Comparison of ENCODE assay signal across 12 cellular contexts in the genomic region with DNA sequence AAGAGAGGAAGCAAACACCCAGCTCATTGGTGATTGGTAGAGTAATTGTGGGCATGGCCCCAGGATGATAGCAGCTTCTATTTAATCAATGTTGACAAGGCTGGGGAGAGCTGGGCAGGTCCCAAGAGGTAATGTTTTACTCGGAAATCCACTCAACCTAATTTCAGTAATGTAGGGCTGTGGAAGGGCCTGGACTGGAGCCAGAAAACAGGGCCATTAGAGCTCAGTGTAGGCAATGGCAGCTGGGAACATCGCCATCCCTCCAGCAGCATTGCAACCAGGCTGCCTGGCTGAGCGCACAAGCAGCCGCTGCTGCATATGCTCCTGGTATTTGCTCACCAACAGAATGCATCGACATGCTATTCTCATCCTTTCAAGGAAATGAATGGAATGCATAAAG.
DNase-seq lines count a peak whose midpoint lies in the region; ATAC-seq, FAIRE-seq and TF ChIP-seq lines count a peak whose summit lies in the region.
"Had no signal": no experiment of that assay in that cellular context is flagged by ENCODE, and none has a peak within 500 bp of the region (broad histone marks: within the 10 kb centered on the region; RNA-seq: fewer than 3 reads in every experiment).

No MANE protein-coding gene starts in this region.

- H3K27ac ChIP-seq in right lobe of liver: no peak overlapping the region
- H3K27ac ChIP-seq in HepG2 (ENCODE audit: extremely low read length, insufficient read depth, low read length): no peak overlapping the region
- no peak overlapping the region for H3K27ac ChIP-seq in upper lobe of right lung
- H3K27ac ChIP-seq: neural progenitor cell, testis had no signal

- DNase-seq in right lobe of liver (peak; percentile 73 to 84 (median 77)), HepG2 (ENCODE audit: low spot score) (no peak), NCI-H524 treated with DMSO at 0.1 percent for 48 hours (lab: John Stamatoyannopoulos, UW) (peak; percentile 38), fibroblast of the aortic adventitia (ENCODE audit: low read depth) (peak; percentile 43), upper lobe of right lung (peak; percentile 70), GM19238 (ENCODE audit: insufficient read length, low spot score) (no peak), EL (no peak)
- DNase-seq: immature natural killer cell; stimulated activated CD4-positive, alpha-beta T cell treated with anti-CD3 and anti-CD28 coated beads, Interleukin-4, amount 100 ng/mL, for 24 hours; testis had no signal

- H4K20me1 ChIP-seq in HepG2 (ENCODE audit: insufficient read depth, low read length): no peaks in the 10 kb centered on the region

- no peak overlapping the region for H3K9ac ChIP-seq in HepG2 (ENCODE audit: insufficient read depth, low read depth, low read length)
- H3K9ac ChIP-seq: neural progenitor cell had no signal

- no peaks in the 10 kb centered on the region for H3K79me2 ChIP-seq in HepG2 (ENCODE audit: insufficient read depth, low read length)

- H3K4me3 ChIP-seq in right lobe of liver (no peak overlapping the region), HepG2 (replicated peaks in 1 of 3; ENCODE audit: insufficient read depth in 1 of 3, low read depth in 2 of 3, low read length in 3 of 3) (no peak overlapping the region), fibroblast of the aortic adventitia (ENCODE audit: low read depth, low read length) (no peak overlapping the region), upper lobe of right lung (no peak overlapping the region)
- H3K4me3 ChIP-seq: neural progenitor cell, testis had no signal

- H3K9me3 ChIP-seq in right lobe of liver (no peaks in the 10 kb centered on the region), HepG2 (ENCODE audit: low read length) (no peaks in the 10 kb centered on the region), upper lobe of right lung (no peaks in the 10 kb centered on the region)
- H3K9me3 ChIP-seq: testis had no signal

- 27% methylated on average over 2 of the region's 5 CpGs for WGBS in right lobe of liver (ENCODE audit: insufficient coverage, low coverage, low lambda C conversion rate, missing lambda C conversion rate)
- 100% methylated on average over 2 of the region's 5 CpGs for WGBS in HepG2 (ENCODE audit: low lambda C conversion rate)

- in situ Hi-C loops in HepG2 (cut with HindIII; ENCODE audit: extremely low pct_ligation_motif_present, low pct_unique_long_range_greater_than_20kb): no loop called here

- no peak for FAIRE-seq in HepG2 (lab: Jason Lieb, UNC)

- TF ChIP-seq EP300 in HepG2 (IDR thresholded peaks at IDR 0.05; ENCODE audit: low read depth in 2 of 2, low read length in 2 of 2) (no peak), HepG2 (CRISPR knock-in tag; IDR thresholded peaks at IDR 0.05; ENCODE audit: borderline replicate concordance) (no peak)

- H2AFZ ChIP-seq in HepG2 (ENCODE audit: low read length): no peak overlapping the region
- H2AFZ ChIP-seq: neural progenitor cell had no signal

- CTCF ChIA-PET in HepG2 (lab: Yijun Ruan, JAX; ENCODE audit: low intra/inter-chr PET ratio, low total read pairs): no interaction called here

- TF ChIP-seq POLR2A in right lobe of liver (IDR thresholded peaks at IDR 0.05) (no peak), HepG2 (IDR thresholded peaks at IDR 0.05; ENCODE audit: insufficient read depth in 1 of 2, low read depth in 2 of 2, low read length in 2 of 2) (no peak)

- no peaks in the 10 kb centered on the region for H3K27me3 ChIP-seq in right lobe of liver
- H3K27me3 ChIP-seq in HepG2 (ENCODE audit: control insufficient read depth in 1 of 2, insufficient read depth in 2 of 2, low read length in 2 of 2): no peaks in the 10 kb centered on the region; a peak in 1 of 5 replicates
- no peaks in the 10 kb centered on the region for H3K27me3 ChIP-seq in upper lobe of right lung
- H3K27me3 ChIP-seq: neural progenitor cell, testis had no signal

- H3K36me3 ChIP-seq in right lobe of liver (no peaks in the 10 kb centered on the region), HepG2 (replicated peaks in 1 of 2; ENCODE audit: control insufficient read depth in 1 of 2, insufficient read depth in 2 of 2, low read length in 2 of 2) (no peaks in the 10 kb centered on the region), upper lobe of right lung (no peaks in the 10 kb centered on the region)
- H3K36me3 ChIP-seq: neural progenitor cell had no signal

- H3K4me1 ChIP-seq in right lobe of liver: peaks cover 0 to 8% (median 0%) of the 10 kb centered on the region in 4 donors
- 0 out of 2 replicates have a peak, but pooled peaks cover 3% of the 10 kb centered on the region for H3K4me1 ChIP-seq in HepG2 (ENCODE audit: insufficient read depth, low read length)
- no peaks in the 10 kb centered on the region for H3K4me1 ChIP-seq in upper lobe of right lung
- H3K4me1 ChIP-seq: neural progenitor cell, testis had no signal

- TF ChIP-seq RAD21 in HepG2 (CRISPR knock-in tag; IDR thresholded peaks at IDR 0.05): no peak

- POLR2A ChIA-PET in HepG2 (lab: Yijun Ruan, JAX): no interaction called here

- no peak overlapping the region for H3K4me2 ChIP-seq in HepG2 (ENCODE audit: low read depth, low read length)
- H3K4me2 ChIP-seq: neural progenitor cell had no signal

- BruUV-seq in HepG2 (replicated peaks; lab: Mats Ljungman, UMichigan): no TSS peak

- ATAC-seq in right lobe of liver: peak; percentile 64 to 93 (median 84)
- ATAC-seq in HepG2: no peak
- peak; percentile 84 for ATAC-seq in upper lobe of right lung
- no peak for ATAC-seq in GM18870 (IDR thresholded peaks at IDR 0.05; ENCODE audit: unreplicated experiment)

- TF ChIP-seq CTCF in right lobe of liver (IDR thresholded peaks at IDR 0.05) (no peak), HepG2 (CRISPR knock-in tag; IDR thresholded peaks at IDR 0.05) (no peak), fibroblast of the aortic adventitia (IDR thresholded peaks at IDR 0.05; ENCODE audit: insufficient read depth, low read length) (no peak), upper lobe of right lung (IDR thresholded peaks at IDR 0.05) (no peak)

- intact Hi-C loops in right lobe of liver (cut with DNase I): no loop called here
- intact Hi-C loops in HepG2 (cut with micrococcal nuclease; ENCODE audit: unreplicated experiment): no loop called here
- intact Hi-C loops in upper lobe of right lung (cut with DNase I): no loop called here

TF ChIP-seq in HepG2, 621 proteins besides CTCF, POLR2A, EP300 and RAD21 (continues in another document):
- TF ChIP-seq NFKB2 (CRISPR knock-in tag; IDR thresholded peaks at IDR 0.05; ENCODE audit: borderline replicate concordance): no peak
- TF ChIP-seq, protein P1, sequence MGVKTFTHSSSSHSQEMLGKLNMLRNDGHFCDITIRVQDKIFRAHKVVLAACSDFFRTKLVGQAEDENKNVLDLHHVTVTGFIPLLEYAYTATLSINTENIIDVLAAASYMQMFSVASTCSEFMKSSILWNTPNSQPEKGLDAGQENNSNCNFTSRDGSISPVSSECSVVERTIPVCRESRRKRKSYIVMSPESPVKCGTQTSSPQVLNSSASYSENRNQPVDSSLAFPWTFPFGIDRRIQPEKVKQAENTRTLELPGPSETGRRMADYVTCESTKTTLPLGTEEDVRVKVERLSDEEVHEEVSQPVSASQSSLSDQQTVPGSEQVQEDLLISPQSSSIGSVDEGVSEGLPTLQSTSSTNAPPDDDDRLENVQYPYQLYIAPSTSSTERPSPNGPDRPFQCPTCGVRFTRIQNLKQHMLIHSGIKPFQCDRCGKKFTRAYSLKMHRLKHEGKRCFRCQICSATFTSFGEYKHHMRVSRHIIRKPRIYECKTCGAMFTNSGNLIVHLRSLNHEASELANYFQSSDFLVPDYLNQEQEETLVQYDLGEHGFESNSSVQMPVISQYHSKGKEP (CRISPR knock-in tag; IDR thresholded peaks at IDR 0.05): no peak
- TF ChIP-seq, protein P2, sequence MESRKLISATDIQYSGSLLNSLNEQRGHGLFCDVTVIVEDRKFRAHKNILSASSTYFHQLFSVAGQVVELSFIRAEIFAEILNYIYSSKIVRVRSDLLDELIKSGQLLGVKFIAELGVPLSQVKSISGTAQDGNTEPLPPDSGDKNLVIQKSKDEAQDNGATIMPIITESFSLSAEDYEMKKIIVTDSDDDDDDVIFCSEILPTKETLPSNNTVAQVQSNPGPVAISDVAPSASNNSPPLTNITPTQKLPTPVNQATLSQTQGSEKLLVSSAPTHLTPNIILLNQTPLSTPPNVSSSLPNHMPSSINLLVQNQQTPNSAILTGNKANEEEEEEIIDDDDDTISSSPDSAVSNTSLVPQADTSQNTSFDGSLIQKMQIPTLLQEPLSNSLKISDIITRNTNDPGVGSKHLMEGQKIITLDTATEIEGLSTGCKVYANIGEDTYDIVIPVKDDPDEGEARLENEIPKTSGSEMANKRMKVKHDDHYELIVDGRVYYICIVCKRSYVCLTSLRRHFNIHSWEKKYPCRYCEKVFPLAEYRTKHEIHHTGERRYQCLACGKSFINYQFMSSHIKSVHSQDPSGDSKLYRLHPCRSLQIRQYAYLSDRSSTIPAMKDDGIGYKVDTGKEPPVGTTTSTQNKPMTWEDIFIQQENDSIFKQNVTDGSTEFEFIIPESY (CRISPR knock-in tag; IDR thresholded peaks at IDR 0.05): no peak
- no peak for TF ChIP-seq RCOR2 (CRISPR knock-in tag; IDR thresholded peaks at IDR 0.05)
- no peak for TF ChIP-seq RELA (CRISPR knock-in tag; IDR thresholded peaks at IDR 0.05)
- TF ChIP-seq, protein P3, sequence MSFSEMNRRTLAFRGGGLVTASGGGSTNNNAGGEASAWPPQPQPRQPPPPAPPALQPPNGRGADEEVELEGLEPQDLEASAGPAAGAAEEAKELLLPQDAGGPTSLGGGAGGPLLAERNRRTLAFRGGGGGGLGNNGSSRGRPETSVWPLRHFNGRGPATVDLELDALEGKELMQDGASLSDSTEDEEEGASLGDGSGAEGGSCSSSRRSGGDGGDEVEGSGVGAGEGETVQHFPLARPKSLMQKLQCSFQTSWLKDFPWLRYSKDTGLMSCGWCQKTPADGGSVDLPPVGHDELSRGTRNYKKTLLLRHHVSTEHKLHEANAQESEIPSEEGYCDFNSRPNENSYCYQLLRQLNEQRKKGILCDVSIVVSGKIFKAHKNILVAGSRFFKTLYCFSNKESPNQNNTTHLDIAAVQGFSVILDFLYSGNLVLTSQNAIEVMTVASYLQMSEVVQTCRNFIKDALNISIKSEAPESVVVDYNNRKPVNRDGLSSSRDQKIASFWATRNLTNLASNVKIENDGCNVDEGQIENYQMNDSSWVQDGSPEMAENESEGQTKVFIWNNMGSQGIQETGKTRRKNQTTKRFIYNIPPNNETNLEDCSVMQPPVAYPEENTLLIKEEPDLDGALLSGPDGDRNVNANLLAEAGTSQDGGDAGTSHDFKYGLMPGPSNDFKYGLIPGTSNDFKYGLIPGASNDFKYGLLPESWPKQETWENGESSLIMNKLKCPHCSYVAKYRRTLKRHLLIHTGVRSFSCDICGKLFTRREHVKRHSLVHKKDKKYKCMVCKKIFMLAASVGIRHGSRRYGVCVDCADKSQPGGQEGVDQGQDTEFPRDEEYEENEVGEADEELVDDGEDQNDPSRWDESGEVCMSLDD (CRISPR knock-in tag; IDR thresholded peaks at IDR 0.05; ENCODE audit: borderline replicate concordance): no peak
- TF ChIP-seq ZNF598 (CRISPR knock-in tag; IDR thresholded peaks at IDR 0.05; ENCODE audit: borderline replicate concordance): no peak
- no peak for TF ChIP-seq ZKSCAN8 (CRISPR knock-in tag; IDR thresholded peaks at IDR 0.05; ENCODE audit: borderline replicate concordance)
- no peak for TF ChIP-seq NCOA5 (CRISPR knock-in tag; IDR thresholded peaks at IDR 0.05)

Comparison
In these comparisons a context has a peak if more than half of its experiments do, and no peak if none do; other contexts are left out.
1. ATAC-seq: peak in right lobe of liver (4 of 4) and upper lobe of right lung (single experiment); none in HepG2 (single experiment) and GM18870 (single experiment).
2. DNase-seq: peak in right lobe of liver (3 of 3), NCI-H524 treated with DMSO at 0.1 percent for 48 hours (single experiment), fibroblast of the aortic adventitia (single experiment) and upper lobe of right lung (single experiment); none in HepG2 (single experiment), GM19238 (single experiment) and EL (single experiment).